ENCODE assay signal across 1 cellular context in genomic region chr3:78101363-78101762, GRCh38.
TF ChIP-seq lines count a peak whose summit lies in the region.

No MANE protein-coding gene starts in this region.

TF ChIP-seq in SK-N-SH, 30 proteins besides CTCF, POLR2A, EP300 and RAD21 (continued from another document):
- TF ChIP-seq, protein P1, sequence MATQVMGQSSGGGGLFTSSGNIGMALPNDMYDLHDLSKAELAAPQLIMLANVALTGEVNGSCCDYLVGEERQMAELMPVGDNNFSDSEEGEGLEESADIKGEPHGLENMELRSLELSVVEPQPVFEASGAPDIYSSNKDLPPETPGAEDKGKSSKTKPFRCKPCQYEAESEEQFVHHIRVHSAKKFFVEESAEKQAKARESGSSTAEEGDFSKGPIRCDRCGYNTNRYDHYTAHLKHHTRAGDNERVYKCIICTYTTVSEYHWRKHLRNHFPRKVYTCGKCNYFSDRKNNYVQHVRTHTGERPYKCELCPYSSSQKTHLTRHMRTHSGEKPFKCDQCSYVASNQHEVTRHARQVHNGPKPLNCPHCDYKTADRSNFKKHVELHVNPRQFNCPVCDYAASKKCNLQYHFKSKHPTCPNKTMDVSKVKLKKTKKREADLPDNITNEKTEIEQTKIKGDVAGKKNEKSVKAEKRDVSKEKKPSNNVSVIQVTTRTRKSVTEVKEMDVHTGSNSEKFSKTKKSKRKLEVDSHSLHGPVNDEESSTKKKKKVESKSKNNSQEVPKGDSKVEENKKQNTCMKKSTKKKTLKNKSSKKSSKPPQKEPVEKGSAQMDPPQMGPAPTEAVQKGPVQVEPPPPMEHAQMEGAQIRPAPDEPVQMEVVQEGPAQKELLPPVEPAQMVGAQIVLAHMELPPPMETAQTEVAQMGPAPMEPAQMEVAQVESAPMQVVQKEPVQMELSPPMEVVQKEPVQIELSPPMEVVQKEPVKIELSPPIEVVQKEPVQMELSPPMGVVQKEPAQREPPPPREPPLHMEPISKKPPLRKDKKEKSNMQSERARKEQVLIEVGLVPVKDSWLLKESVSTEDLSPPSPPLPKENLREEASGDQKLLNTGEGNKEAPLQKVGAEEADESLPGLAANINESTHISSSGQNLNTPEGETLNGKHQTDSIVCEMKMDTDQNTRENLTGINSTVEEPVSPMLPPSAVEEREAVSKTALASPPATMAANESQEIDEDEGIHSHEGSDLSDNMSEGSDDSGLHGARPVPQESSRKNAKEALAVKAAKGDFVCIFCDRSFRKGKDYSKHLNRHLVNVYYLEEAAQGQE (IDR thresholded peaks at IDR 0.05; ENCODE audit: low read depth, low read length): no peak
- TF ChIP-seq GABPA (IDR thresholded peaks at IDR 0.05; ENCODE audit: low read depth) (no peak), TAF1 (IDR thresholded peaks at IDR 0.05; ENCODE audit: borderline replicate concordance, low read depth, low read length) (no peak), MEF2A (IDR thresholded peaks at IDR 0.05; ENCODE audit: borderline replicate concordance, low read depth) (no peak), FOXM1 (IDR thresholded peaks at IDR 0.05; ENCODE audit: low read depth) (no peak), RCOR1 (IDR thresholded peaks at IDR 0.05; ENCODE audit: low read length) (no peak), MXI1 (IDR thresholded peaks at IDR 0.05; ENCODE audit: low read depth, low read length) (no peak), RFX5 (IDR thresholded peaks at IDR 0.05; ENCODE audit: low read length) (no peak), NRF1 (IDR thresholded peaks at IDR 0.05; ENCODE audit: low read depth, low read length) (no peak), JUND (IDR thresholded peaks at IDR 0.05) (no peak), NFIC (IDR thresholded peaks at IDR 0.05; ENCODE audit: borderline replicate concordance) (no peak), FOXJ3 (CRISPR knock-in tag; IDR thresholded peaks at IDR 0.05) (no peak)
- TF ChIP-seq, protein P2, sequence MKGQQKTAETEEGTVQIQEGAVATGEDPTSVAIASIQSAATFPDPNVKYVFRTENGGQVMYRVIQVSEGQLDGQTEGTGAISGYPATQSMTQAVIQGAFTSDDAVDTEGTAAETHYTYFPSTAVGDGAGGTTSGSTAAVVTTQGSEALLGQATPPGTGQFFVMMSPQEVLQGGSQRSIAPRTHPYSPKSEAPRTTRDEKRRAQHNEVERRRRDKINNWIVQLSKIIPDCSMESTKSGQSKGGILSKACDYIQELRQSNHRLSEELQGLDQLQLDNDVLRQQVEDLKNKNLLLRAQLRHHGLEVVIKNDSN (IDR thresholded peaks at IDR 0.05; ENCODE audit: borderline replicate concordance, low read depth): no peak
- TF ChIP-seq, protein P3, sequence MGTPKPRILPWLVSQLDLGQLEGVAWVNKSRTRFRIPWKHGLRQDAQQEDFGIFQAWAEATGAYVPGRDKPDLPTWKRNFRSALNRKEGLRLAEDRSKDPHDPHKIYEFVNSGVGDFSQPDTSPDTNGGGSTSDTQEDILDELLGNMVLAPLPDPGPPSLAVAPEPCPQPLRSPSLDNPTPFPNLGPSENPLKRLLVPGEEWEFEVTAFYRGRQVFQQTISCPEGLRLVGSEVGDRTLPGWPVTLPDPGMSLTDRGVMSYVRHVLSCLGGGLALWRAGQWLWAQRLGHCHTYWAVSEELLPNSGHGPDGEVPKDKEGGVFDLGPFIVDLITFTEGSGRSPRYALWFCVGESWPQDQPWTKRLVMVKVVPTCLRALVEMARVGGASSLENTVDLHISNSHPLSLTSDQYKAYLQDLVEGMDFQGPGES (IDR thresholded peaks at IDR 0.05; ENCODE audit: low read depth, low read length): no peak
- TF ChIP-seq, protein P4, sequence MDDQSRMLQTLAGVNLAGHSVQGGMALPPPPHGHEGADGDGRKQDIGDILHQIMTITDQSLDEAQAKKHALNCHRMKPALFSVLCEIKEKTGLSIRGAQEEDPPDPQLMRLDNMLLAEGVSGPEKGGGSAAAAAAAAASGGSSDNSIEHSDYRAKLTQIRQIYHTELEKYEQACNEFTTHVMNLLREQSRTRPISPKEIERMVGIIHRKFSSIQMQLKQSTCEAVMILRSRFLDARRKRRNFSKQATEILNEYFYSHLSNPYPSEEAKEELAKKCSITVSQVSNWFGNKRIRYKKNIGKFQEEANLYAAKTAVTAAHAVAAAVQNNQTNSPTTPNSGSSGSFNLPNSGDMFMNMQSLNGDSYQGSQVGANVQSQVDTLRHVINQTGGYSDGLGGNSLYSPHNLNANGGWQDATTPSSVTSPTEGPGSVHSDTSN (IDR thresholded peaks at IDR 0.05): no peak
